Comparison of ENCODE assay signal across 8 cellular contexts in the genomic region with DNA sequence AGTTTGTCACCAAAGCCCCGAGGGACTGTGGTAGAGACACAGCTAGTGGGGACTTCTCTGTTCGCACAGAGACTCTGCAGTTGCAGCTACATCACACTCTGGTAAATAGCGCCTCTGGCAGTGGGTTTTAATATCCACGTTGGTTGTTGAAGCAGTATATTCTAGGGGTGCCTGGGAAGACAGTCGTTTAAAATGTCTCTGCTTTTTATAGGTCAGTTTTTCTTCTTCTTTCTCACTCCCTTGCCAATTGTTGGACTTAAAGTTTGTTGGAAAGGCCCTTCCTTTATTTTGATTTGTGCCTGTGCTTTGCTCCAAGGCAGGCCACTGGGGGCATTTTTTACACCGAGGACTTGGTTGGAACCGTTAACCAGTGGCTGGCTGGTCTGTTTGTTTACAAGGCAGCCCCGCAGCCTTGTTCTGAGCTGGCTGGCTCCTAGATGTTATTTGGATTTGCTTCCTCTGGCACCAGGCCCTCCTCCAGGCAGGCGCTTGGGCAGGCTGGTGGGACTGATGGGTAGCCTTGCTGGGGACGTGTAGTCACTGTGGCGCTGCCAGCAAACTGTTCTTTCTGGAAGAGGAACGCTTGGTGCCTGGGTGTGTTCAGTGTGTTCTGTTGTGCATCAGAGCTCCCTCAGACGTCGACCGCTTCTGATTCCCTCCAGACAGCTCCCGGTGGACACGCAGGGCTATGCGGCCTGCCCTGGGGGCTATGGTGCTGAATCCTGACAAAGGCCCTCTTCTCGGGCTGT.
DNase-seq lines count a peak whose midpoint lies in the region; ATAC-seq and TF ChIP-seq lines count a peak whose summit lies in the region.

No MANE protein-coding gene starts in this region.

- peak overlapping the region; percentile 35 to 65 for H3K27ac ChIP-seq in uterus

- peaks cover 68% of the 10 kb centered on the region for H3K4me1 Mint-ChIP-seq in activated T-helper 2 cell treated with anti-CD3 and anti-CD28 coated beads, Interferon-gamma antibody, Interleukin-2, Interleukin-4, amounts not matched to agents 10 μg/mL and 5 μg/mL and 100 μg/mL, durations not matched to agents 14 hours and 24 hours and 36 hours (ENCODE audit: low read depth)

- H3K4me3 ChIP-seq in uterus, result no peak overlapping the region

- peaks cover 0 to 5% of the 10 kb centered on the region in 2 donors for H3K4me1 ChIP-seq in uterus

- peak overlapping the region; percentile 85 for H3K27ac Mint-ChIP-seq in activated T-helper 2 cell treated with anti-CD3 and anti-CD28 coated beads, Interferon-gamma antibody, Interleukin-2, Interleukin-4, amounts not matched to agents 10 μg/mL and 5 μg/mL and 100 μg/mL, durations not matched to agents 14 hours and 24 hours and 36 hours

- no peaks in the 10 kb centered on the region for H3K9me3 Mint-ChIP-seq in activated T-helper 2 cell treated with anti-CD3 and anti-CD28 coated beads, Interferon-gamma antibody, Interleukin-2, Interleukin-4, amounts not matched to agents 10 μg/mL and 5 μg/mL and 100 μg/mL, durations not matched to agents 14 hours and 24 hours and 36 hours

- intact Hi-C loops in Right ventricle myocardium inferior (cut with DNase I), result no loop called here
- intact Hi-C loops in cardiac septum (cut with DNase I), result no loop called here
- intact Hi-C loops in activated T-helper 2 cell treated with anti-CD3 and anti-CD28 coated beads, Interferon-gamma antibody, Interleukin-2, Interleukin-4, amounts not matched to agents 10 μg/mL and 5 μg/mL and 100 μg/mL, durations not matched to agents 14 hours and 24 hours and 36 hours (cut with micrococcal nuclease), result no loop called here
- intact Hi-C loops in uterus (cut with DNase I; ENCODE audit: low total_unique reads), result no loop called here

- TF ChIP-seq POLR2A in uterus (IDR thresholded peaks at IDR 0.05), result no peak

- TF ChIP-seq CTCF in uterus (IDR thresholded peaks at IDR 0.05), result no peak

- peaks cover 67% of the 10 kb centered on the region for H3K36me3 Mint-ChIP-seq in activated T-helper 2 cell treated with anti-CD3 and anti-CD28 coated beads, Interferon-gamma antibody, Interleukin-2, Interleukin-4, amounts not matched to agents 10 μg/mL and 5 μg/mL and 100 μg/mL, durations not matched to agents 14 hours and 24 hours and 36 hours (ENCODE audit: low read depth)

- no peak overlapping the region for H3K4me3 Mint-ChIP-seq in activated T-helper 2 cell treated with anti-CD3 and anti-CD28 coated beads, Interferon-gamma antibody, Interleukin-2, Interleukin-4, amounts not matched to agents 10 μg/mL and 5 μg/mL and 100 μg/mL, durations not matched to agents 14 hours and 24 hours and 36 hours (ENCODE audit: low read depth)

- H3K27me3 ChIP-seq in uterus, result no peaks in the 10 kb centered on the region

- H3K36me3 ChIP-seq in uterus, result no peaks in the 10 kb centered on the region

- H3K27me3 Mint-ChIP-seq in activated T-helper 2 cell treated with anti-CD3 and anti-CD28 coated beads, Interferon-gamma antibody, Interleukin-2, Interleukin-4, amounts not matched to agents 10 μg/mL and 5 μg/mL and 100 μg/mL, durations not matched to agents 14 hours and 24 hours and 36 hours (ENCODE audit: low read depth), result no peaks in the 10 kb centered on the region

- ATAC-seq in Right ventricle myocardium inferior (peak; percentile 91), GM18868 (IDR thresholded peaks at IDR 0.05; ENCODE audit: unreplicated experiment) (no peak), HG03520 (IDR thresholded peaks at IDR 0.05; ENCODE audit: unreplicated experiment) (no peak), HG02642 (IDR thresholded peaks at IDR 0.05; ENCODE audit: poor library complexity, unreplicated experiment) (no peak)

- DNase-seq in Right ventricle myocardium inferior (ENCODE audit: missing footprints) (peak; percentile 74), cardiac septum (ENCODE audit: low spot score) (no peak), iris pigment epithelial cell (ENCODE audit: low read depth) (peak; percentile 31), uterus (peak in 1 of 2 donors; percentile 47)
- DNase-seq in activated T-helper 2 cell treated with anti-CD3 and anti-CD28 coated beads, Interferon-gamma antibody, Interleukin-2, Interleukin-4, amounts not matched to agents 10 μg/mL and 5 μg/mL and 100 μg/mL, durations not matched to agents 14 hours and 24 hours and 36 hours (ENCODE audit: low spot score), result no peak

- H3K9me3 ChIP-seq in uterus, result no peaks in the 10 kb centered on the region

Comparison
In these comparisons a context has a peak if more than half of its experiments do, and no peak if none do; other contexts are left out.
1. DNase-seq: peak in Right ventricle myocardium inferior (single experiment) and iris pigment epithelial cell (single experiment); none in cardiac septum (single experiment) and activated T-helper 2 cell treated with anti-CD3 and anti-CD28 coated beads, Interferon-gamma antibody, Interleukin-2, Interleukin-4, amounts not matched to agents 10 μg/mL and 5 μg/mL and 100 μg/mL, durations not matched to agents 14 hours and 24 hours and 36 hours (single experiment).